ENCODE assay signal across 8 cellular contexts in genomic region chr7:74051629-74052410, GRCh38. TPM values are rescaled to one million over a fixed set of nuclear protein-coding genes. Genes with fewer than 3 reads are reported as not detected.
DNase-seq lines count a peak whose midpoint lies in the region; ATAC-seq and TF ChIP-seq lines count a peak whose summit lies in the region.
"Had no signal": no experiment of that assay in that cellular context is flagged by ENCODE, and none has a peak within 500 bp of the region (broad histone marks: within the 10 kb centered on the region; RNA-seq: fewer than 3 reads in every experiment).

No MANE protein-coding gene starts in this region.

- H4K20me1 ChIP-seq in Loucy (ENCODE audit: insufficient read depth, low read length, poor library complexity, severe bottlenecking), result no peaks in the 10 kb centered on the region

- H4K91ac ChIP-seq in neuronal stem cell (ENCODE audit: low read depth, low read length, poor library complexity), result no peak overlapping the region

- H3K4me3 ChIP-seq in GM12864 (ENCODE audit: low read depth, low read length) (no peak overlapping the region), Loucy (ENCODE audit: low read length, poor library complexity, severe bottlenecking) (no peak overlapping the region), body of pancreas (no peak overlapping the region), neuronal stem cell (ENCODE audit: low read length in 2 of 2) (no peak overlapping the region)

- H2BK12ac ChIP-seq in neuronal stem cell (ENCODE audit: low read length), result no peak overlapping the region

- H3K4ac ChIP-seq in neuronal stem cell (ENCODE audit: low read length), result no peak overlapping the region

- peak overlapping the region; percentile 37 for H2AK5ac ChIP-seq in neuronal stem cell (ENCODE audit: low read depth, low read length)

- H2BK15ac ChIP-seq in neuronal stem cell (ENCODE audit: low read length), result no peak overlapping the region

- ATAC-seq in body of pancreas (peak; percentile 54), HG02970 (IDR thresholded peaks at IDR 0.05; ENCODE audit: low FRiP score, unreplicated experiment) (no peak)
- ATAC-seq: natural killer cell had no signal

- H3K9me3 ChIP-seq in Loucy (ENCODE audit: insufficient read depth, low read depth, low read length), result no peaks in the 10 kb centered on the region
- H3K9me3 ChIP-seq in body of pancreas, result no peaks in the 10 kb centered on the region
- H3K9me3 ChIP-seq in neuronal stem cell (replicated peaks in 1 of 2; ENCODE audit: control insufficient read depth in 2 of 2, insufficient read depth in 1 of 2, low read depth in 1 of 2, low read length in 2 of 2), result no peaks in the 10 kb centered on the region

- intact Hi-C loops in body of pancreas (cut with DNase I), result no loop called here

- H3K36me3 ChIP-seq in Loucy (ENCODE audit: insufficient read depth, low read length) (no peaks in the 10 kb centered on the region), body of pancreas (replicated peaks in 1 of 2; ENCODE audit: insufficient read depth in 1 of 2, low read depth in 2 of 2) (peaks cover 0 to 22% of the 10 kb centered on the region in 2 donors), neuronal stem cell (replicated peaks in 1 of 2; ENCODE audit: control insufficient read depth in 2 of 2, insufficient read depth in 2 of 2, low read length in 2 of 2) (no peaks in the 10 kb centered on the region)

- no peaks in the 10 kb centered on the region for H3F3A ChIP-seq in Loucy (ENCODE audit: low read depth)

- H3K4me1 ChIP-seq in Loucy (ENCODE audit: insufficient read depth, low read length, poor library complexity, severe bottlenecking) (no peaks in the 10 kb centered on the region), body of pancreas (peaks cover 22% of the 10 kb centered on the region), neuronal stem cell (ENCODE audit: control insufficient read depth in 2 of 2, insufficient read depth in 1 of 2, low read depth in 1 of 2, low read length in 2 of 2) (peaks cover 0 to 2% of the 10 kb centered on the region in 2 donors)

- H3K79me1 ChIP-seq in neuronal stem cell (ENCODE audit: low read depth, low read length), result peaks cover 3% of the 10 kb centered on the region

- TF ChIP-seq POLR2A in body of pancreas (IDR thresholded peaks at IDR 0.05), result no peak

- no peaks in the 10 kb centered on the region for H3K9me2 ChIP-seq in Loucy (replicated peaks; ENCODE audit: low read depth, low read length)

- H3K14ac ChIP-seq in neuronal stem cell (ENCODE audit: low read length), result no peak overlapping the region

- H3K4me2 ChIP-seq in Loucy (ENCODE audit: low read depth, low read length, poor library complexity, severe bottlenecking), result no peak overlapping the region
- H3K4me2 ChIP-seq in neuronal stem cell (ENCODE audit: insufficient read depth, low read length, poor library complexity, severe bottlenecking), result no peak overlapping the region

- H2BK120ac ChIP-seq in neuronal stem cell (ENCODE audit: low read depth, low read length), result no peak overlapping the region

- H3K27me3 ChIP-seq in Loucy (ENCODE audit: insufficient read depth, low read length, poor library complexity, severe bottlenecking) (no peaks in the 10 kb centered on the region), body of pancreas (no peaks in the 10 kb centered on the region), neuronal stem cell (ENCODE audit: control insufficient read depth in 3 of 3, insufficient read depth in 3 of 3, low read depth in 1 of 3, low read length in 3 of 3) (no peaks in the 10 kb centered on the region)

- H2AFZ ChIP-seq in Loucy (ENCODE audit: low read length), result no peak overlapping the region
- H2AFZ ChIP-seq in neuronal stem cell (ENCODE audit: low read length), result no peak overlapping the region

- 45 to 47% methylated on average over 6 to 16 of the region's 16 CpGs for WGBS in body of pancreas, 2 donors
- WGBS in neuronal stem cell (ENCODE audit: extremely low coverage in 2 of 2, insufficient read length in 2 of 2, insufficient replicate concordance in 1 of 2), 2 donors, result no CpG with 5 or more reads among the region's 16 CpGs

- no peak overlapping the region for H4K8ac ChIP-seq in neuronal stem cell (ENCODE audit: low read depth, low read length)

- DNase-seq in GM12864 (ENCODE audit: low read depth) (no peak), body of pancreas (peak; percentile 69 to 78 (median 77)), neuronal stem cell (ENCODE audit: low spot score) (no peak), midbrain (lab: John Stamatoyannopoulos, UW) (no peak), T-helper 2 cell (no peak)
- DNase-seq: natural killer cell had no signal

- TF ChIP-seq CTCF in GM12864 (IDR thresholded peaks at IDR 0.05; ENCODE audit: low read depth, low read length, missing control alignments) (peak; percentile 36), Loucy (conservative IDR thresholded peaks at IDR 0.05; ENCODE audit: low read length) (peak; percentile 69), body of pancreas (IDR thresholded peaks at IDR 0.05) (peak in 5 of 7 experiments; percentile 20 to 49 (median 47))

- no peak overlapping the region for H3K18ac ChIP-seq in neuronal stem cell (ENCODE audit: low read length)

- H3K79me2 ChIP-seq in Loucy (ENCODE audit: insufficient read depth, low read length), result no peaks in the 10 kb centered on the region

- peak overlapping the region in 2 of 4 donors; percentile 5 to 27 for H3K27ac ChIP-seq in body of pancreas
- no peak overlapping the region for H3K27ac ChIP-seq in neuronal stem cell (replicated peaks; ENCODE audit: low read length)

- H3K9ac ChIP-seq in Loucy (ENCODE audit: low read depth, low read length, poor library complexity, severe bottlenecking) (no peak overlapping the region), neuronal stem cell (ENCODE audit: low read depth, low read length, poor library complexity) (no peak overlapping the region)

- H2BK5ac ChIP-seq in neuronal stem cell (ENCODE audit: low read length), result no peak overlapping the region

- H3K23ac ChIP-seq in neuronal stem cell (ENCODE audit: low read depth, low read length, poor library complexity), result peak overlapping the region; percentile 12

RNA-seq across cellular contexts. Expression of gene ELN, which starts 23.8 kb away (rescaled TPM):
- 100 to 1,000 TPM in 1 of 2 donors, 10 to 100 TPM in 1; 92.6 to 131 TPM for total RNA-seq in body of pancreas
- 2.9 TPM for polyA plus RNA-seq in neuronal stem cell (2013, experiment 1 of 2)
- polyA plus RNA-seq in neuronal stem cell (2013, experiment 2 of 2), result 3.1 TPM

RNA-seq across cellular contexts. Expression of gene LIMK1, which starts 31.8 kb away (rescaled TPM):
- 10 to 100 TPM; 10.1 to 27.4 TPM for total RNA-seq in body of pancreas
- 62.3 TPM for polyA plus RNA-seq in neuronal stem cell (2013, experiment 1 of 2)
- polyA plus RNA-seq in neuronal stem cell (2013, experiment 2 of 2), result 60.7 TPM

Comparison
In these comparisons a context has a peak if more than half of its experiments do, and no peak if none do; other contexts are left out.
1. DNase-seq: peak in body of pancreas (4 of 4); none in GM12864 (single experiment), neuronal stem cell (single experiment), midbrain (single experiment) and T-helper 2 cell (0 of 5).
2. Peak in every context shown above with its lines, with median percentiles within 50 percentile points of each other: CTCF ChIP-seq.